Comparison of ENCODE assay signal across 1 cellular context in genomic region chr17:63774141-63774981, GRCh38.
A peak's percentile ranks its signal among the peaks of the same experiment; 100 is the strongest.
TF ChIP-seq lines count a peak whose summit lies in the region.

DDX42 (plus strand) TSS chr17:63774170; CDS start chr17:63787050, 12,880 bp downstream.

TF ChIP-seq in WTC11, 78 proteins besides CTCF, POLR2A, EP300 and RAD21 (continued from another document):
- TF ChIP-seq, protein P1, sequence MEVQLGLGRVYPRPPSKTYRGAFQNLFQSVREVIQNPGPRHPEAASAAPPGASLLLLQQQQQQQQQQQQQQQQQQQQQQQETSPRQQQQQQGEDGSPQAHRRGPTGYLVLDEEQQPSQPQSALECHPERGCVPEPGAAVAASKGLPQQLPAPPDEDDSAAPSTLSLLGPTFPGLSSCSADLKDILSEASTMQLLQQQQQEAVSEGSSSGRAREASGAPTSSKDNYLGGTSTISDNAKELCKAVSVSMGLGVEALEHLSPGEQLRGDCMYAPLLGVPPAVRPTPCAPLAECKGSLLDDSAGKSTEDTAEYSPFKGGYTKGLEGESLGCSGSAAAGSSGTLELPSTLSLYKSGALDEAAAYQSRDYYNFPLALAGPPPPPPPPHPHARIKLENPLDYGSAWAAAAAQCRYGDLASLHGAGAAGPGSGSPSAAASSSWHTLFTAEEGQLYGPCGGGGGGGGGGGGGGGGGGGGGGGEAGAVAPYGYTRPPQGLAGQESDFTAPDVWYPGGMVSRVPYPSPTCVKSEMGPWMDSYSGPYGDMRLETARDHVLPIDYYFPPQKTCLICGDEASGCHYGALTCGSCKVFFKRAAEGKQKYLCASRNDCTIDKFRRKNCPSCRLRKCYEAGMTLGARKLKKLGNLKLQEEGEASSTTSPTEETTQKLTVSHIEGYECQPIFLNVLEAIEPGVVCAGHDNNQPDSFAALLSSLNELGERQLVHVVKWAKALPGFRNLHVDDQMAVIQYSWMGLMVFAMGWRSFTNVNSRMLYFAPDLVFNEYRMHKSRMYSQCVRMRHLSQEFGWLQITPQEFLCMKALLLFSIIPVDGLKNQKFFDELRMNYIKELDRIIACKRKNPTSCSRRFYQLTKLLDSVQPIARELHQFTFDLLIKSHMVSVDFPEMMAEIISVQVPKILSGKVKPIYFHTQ (CRISPR knock-in tag; IDR thresholded peaks at IDR 0.05), result no peak
- TF ChIP-seq, protein P2, sequence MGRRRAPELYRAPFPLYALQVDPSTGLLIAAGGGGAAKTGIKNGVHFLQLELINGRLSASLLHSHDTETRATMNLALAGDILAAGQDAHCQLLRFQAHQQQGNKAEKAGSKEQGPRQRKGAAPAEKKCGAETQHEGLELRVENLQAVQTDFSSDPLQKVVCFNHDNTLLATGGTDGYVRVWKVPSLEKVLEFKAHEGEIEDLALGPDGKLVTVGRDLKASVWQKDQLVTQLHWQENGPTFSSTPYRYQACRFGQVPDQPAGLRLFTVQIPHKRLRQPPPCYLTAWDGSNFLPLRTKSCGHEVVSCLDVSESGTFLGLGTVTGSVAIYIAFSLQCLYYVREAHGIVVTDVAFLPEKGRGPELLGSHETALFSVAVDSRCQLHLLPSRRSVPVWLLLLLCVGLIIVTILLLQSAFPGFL (CRISPR knock-in tag; IDR thresholded peaks at IDR 0.05; ENCODE audit: borderline replicate concordance), result 0 out of 2 replicates have a peak, but pooled peaks have one; percentile 50
- TF ChIP-seq NFYB (CRISPR knock-in tag; conservative IDR thresholded peaks at IDR 0.05; ENCODE audit: low read depth), result peak; percentile 26; the same call in 1 of the 2 replicates
- TF ChIP-seq FOXK1 (CRISPR knock-in tag; IDR thresholded peaks at IDR 0.05), result no peak; the same call in 1 of the 2 replicates
- no peak for TF ChIP-seq ZNF423 (CRISPR knock-in tag; IDR thresholded peaks at IDR 0.05)
- peak; percentile 53; the same call in 1 of the 2 replicates for TF ChIP-seq CREB1 (CRISPR knock-in tag; IDR thresholded peaks at IDR 0.05)
- TF ChIP-seq ZNF263 (CRISPR knock-in tag; IDR thresholded peaks at IDR 0.05; ENCODE audit: low read depth), result no peak
- TF ChIP-seq MYBL2 (CRISPR knock-in tag; IDR thresholded peaks at IDR 0.05), result 0 out of 2 replicates have a peak, but pooled peaks have one; percentile 30
- TF ChIP-seq, protein P3, sequence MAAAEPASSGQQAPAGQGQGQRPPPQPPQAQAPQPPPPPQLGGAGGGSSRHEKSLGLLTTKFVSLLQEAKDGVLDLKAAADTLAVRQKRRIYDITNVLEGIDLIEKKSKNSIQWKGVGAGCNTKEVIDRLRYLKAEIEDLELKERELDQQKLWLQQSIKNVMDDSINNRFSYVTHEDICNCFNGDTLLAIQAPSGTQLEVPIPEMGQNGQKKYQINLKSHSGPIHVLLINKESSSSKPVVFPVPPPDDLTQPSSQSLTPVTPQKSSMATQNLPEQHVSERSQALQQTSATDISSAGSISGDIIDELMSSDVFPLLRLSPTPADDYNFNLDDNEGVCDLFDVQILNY (CRISPR knock-in tag; IDR thresholded peaks at IDR 0.05), result no peak
- TF ChIP-seq FOXP1 (CRISPR knock-in tag; IDR thresholded peaks at IDR 0.05; ENCODE audit: borderline replicate concordance), result peak; percentile 75
- TF ChIP-seq NR1H2 (CRISPR knock-in tag; IDR thresholded peaks at IDR 0.05), result no peak
- TF ChIP-seq KAT7 (CRISPR knock-in tag; IDR thresholded peaks at IDR 0.05; ENCODE audit: borderline replicate concordance), result peak; percentile 88; the same call in 1 of the 2 replicates
- TF ChIP-seq NFE2L1 (CRISPR knock-in tag; IDR thresholded peaks at IDR 0.05), result no peak
- TF ChIP-seq, protein P4, sequence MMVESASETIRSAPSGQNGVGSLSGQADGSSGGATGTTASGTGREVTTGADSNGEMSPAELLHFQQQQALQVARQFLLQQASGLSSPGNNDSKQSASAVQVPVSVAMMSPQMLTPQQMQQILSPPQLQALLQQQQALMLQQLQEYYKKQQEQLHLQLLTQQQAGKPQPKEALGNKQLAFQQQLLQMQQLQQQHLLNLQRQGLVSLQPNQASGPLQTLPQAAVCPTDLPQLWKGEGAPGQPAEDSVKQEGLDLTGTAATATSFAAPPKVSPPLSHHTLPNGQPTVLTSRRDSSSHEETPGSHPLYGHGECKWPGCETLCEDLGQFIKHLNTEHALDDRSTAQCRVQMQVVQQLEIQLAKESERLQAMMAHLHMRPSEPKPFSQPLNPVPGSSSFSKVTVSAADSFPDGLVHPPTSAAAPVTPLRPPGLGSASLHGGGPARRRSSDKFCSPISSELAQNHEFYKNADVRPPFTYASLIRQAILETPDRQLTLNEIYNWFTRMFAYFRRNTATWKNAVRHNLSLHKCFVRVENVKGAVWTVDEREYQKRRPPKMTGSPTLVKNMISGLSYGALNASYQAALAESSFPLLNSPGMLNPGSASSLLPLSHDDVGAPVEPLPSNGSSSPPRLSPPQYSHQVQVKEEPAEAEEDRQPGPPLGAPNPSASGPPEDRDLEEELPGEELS (CRISPR knock-in tag; IDR thresholded peaks at IDR 0.05), result no peak; the same call in 1 of the 2 replicates
- TF ChIP-seq CBFB (CRISPR knock-in tag; IDR thresholded peaks at IDR 0.05; ENCODE audit: low read depth), result no peak
- no peak for TF ChIP-seq USF1 (CRISPR knock-in tag; IDR thresholded peaks at IDR 0.05)
- no peak for TF ChIP-seq SOX15 (CRISPR knock-in tag; IDR thresholded peaks at IDR 0.05)
- no peak for TF ChIP-seq ATF1 (CRISPR knock-in tag; IDR thresholded peaks at IDR 0.05)
- 0 out of 2 replicates have a peak, but pooled peaks have one; percentile 27 for TF ChIP-seq SMAD3 (CRISPR knock-in tag; IDR thresholded peaks at IDR 0.05; ENCODE audit: borderline replicate concordance)
- TF ChIP-seq ZBTB43 (CRISPR knock-in tag; IDR thresholded peaks at IDR 0.05), result no peak
- peak; percentile 69; the same call in 1 of the 2 replicates for TF ChIP-seq RELA (CRISPR knock-in tag; IDR thresholded peaks at IDR 0.05; ENCODE audit: borderline replicate concordance)
- TF ChIP-seq EMX1 (CRISPR knock-in tag; IDR thresholded peaks at IDR 0.05), result no peak
- TF ChIP-seq TCF7 (CRISPR knock-in tag; IDR thresholded peaks at IDR 0.05; ENCODE audit: low read depth), result no peak; the same call in 1 of the 2 replicates
- no peak for TF ChIP-seq MAX (CRISPR knock-in tag; IDR thresholded peaks at IDR 0.05)
- no peak for TF ChIP-seq ERG (CRISPR knock-in tag; IDR thresholded peaks at IDR 0.05)
- TF ChIP-seq NFATC4 (CRISPR knock-in tag; IDR thresholded peaks at IDR 0.05), result no peak
